In the genomic region with DNA sequence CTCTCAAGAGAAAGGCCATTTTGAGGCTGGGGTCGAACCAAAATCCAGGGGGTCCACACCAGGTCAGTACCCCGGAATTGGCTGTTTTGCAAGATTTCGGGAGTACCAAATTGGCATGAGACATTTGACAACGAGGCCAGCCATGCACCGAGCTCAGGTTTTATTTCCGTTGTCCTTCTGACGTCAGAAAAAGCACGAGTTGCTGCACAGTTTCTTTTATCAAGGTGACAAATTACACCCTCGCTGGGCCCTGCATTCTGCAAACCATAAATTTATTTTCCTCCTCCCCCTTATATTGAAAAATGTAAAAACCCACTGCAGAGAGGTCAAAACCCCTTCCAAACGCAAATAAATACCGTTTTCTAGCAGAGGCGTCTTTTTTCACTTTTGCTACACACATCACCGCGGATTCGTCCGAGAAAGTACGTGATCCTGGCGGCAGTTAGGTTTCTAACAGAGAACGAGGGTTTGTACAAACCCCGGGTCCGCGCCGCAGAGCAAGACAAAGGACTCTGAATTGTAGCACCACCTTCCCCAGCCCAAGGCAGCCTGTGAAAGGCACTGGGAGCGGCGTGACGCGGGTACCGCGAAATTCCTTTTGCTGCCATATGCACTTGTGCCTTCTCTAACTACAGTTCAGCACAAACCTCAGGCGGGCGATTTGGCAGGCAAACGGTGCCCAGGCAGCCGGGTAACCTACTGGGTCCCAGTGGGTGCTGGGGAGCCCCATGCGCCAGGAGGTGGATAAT, we compare ENCODE assay signal across 8 cellular contexts. TPM values are rescaled to one million over a fixed set of nuclear protein-coding genes. Genes with fewer than 3 reads are reported as not detected.
DNase-seq lines count a peak whose midpoint lies in the region; ATAC-seq and TF ChIP-seq lines count a peak whose summit lies in the region.

No MANE protein-coding gene starts in this region.

- no peak overlapping the region for H2BK15ac ChIP-seq in neuronal stem cell (ENCODE audit: low read length)

- no peaks in the 10 kb centered on the region for H3K9me2 ChIP-seq in OCI-LY1 (ENCODE audit: low read depth, low read length)

- H2BK120ac ChIP-seq in neuronal stem cell (ENCODE audit: low read depth, low read length) = no peak overlapping the region

- TF ChIP-seq POLR2A in GM18951 (IDR thresholded peaks at IDR 0.05; ENCODE audit: extremely low read depth, insufficient read depth, insufficient read length) = peak; percentile 30
- TF ChIP-seq POLR2A in gastroesophageal sphincter (IDR thresholded peaks at IDR 0.05) = peak; percentile 28 to 29

- H3K9me3 ChIP-seq in OCI-LY1 (ENCODE audit: low read length) = no peaks in the 10 kb centered on the region
- no peaks in the 10 kb centered on the region for H3K9me3 ChIP-seq in gastroesophageal sphincter
- no peaks in the 10 kb centered on the region for H3K9me3 ChIP-seq in neuronal stem cell (replicated peaks in 1 of 2; ENCODE audit: control insufficient read depth in 2 of 2, insufficient read depth in 1 of 2, low read depth in 1 of 2, low read length in 2 of 2)

- H3K4me1 ChIP-seq in OCI-LY1 (ENCODE audit: insufficient read depth, low read length, severe bottlenecking) (peaks cover 66% of the 10 kb centered on the region), gastroesophageal sphincter (peaks cover 2 to 63% (median 4%) of the 10 kb centered on the region in 3 donors), neuronal stem cell (ENCODE audit: control insufficient read depth in 2 of 2, insufficient read depth in 1 of 2, low read depth in 1 of 2, low read length in 2 of 2) (peaks cover 3 to 11% of the 10 kb centered on the region in 2 donors)

- peak overlapping the region; percentile 30 for H4K8ac ChIP-seq in neuronal stem cell (ENCODE audit: low read depth, low read length)

- H3F3A ChIP-seq in OCI-LY1 (ENCODE audit: insufficient read depth, low read length) = no peaks in the 10 kb centered on the region

- no peak overlapping the region for H3K4ac ChIP-seq in neuronal stem cell (ENCODE audit: low read length)

- H3K79me1 ChIP-seq in neuronal stem cell (ENCODE audit: low read depth, low read length) = peaks cover 6% of the 10 kb centered on the region

- ATAC-seq in gastroesophageal sphincter (peak; percentile 31), HG02642 (IDR thresholded peaks at IDR 0.05; ENCODE audit: poor library complexity, unreplicated experiment) (no peak)

- peak overlapping the region; percentile 86 for H3K27ac ChIP-seq in 22Rv1
- H3K27ac ChIP-seq in OCI-LY1 (ENCODE audit: low read depth, low read length, poor library complexity, severe bottlenecking) = peak overlapping the region; percentile 93
- peak overlapping the region; percentile 89 to 95 (median 91) for H3K27ac ChIP-seq in gastroesophageal sphincter
- peak overlapping the region; percentile 89 for H3K27ac ChIP-seq in neuronal stem cell (replicated peaks; ENCODE audit: low read length)

- DNase-seq in activated effector memory CD4-positive, alpha-beta T cell treated with Interleukin-2 at 50 U/mL for 16 hours = peak; percentile 37
- peak; percentile 52 for DNase-seq in neuronal stem cell (ENCODE audit: low spot score)
- DNase-seq in superior temporal gyrus (ENCODE audit: extremely low spot score) = peak; percentile 48

- H3K4me2 ChIP-seq in OCI-LY1 (ENCODE audit: low read length) (peak overlapping the region; percentile 87), neuronal stem cell (ENCODE audit: insufficient read depth, low read length, poor library complexity, severe bottlenecking) (peak overlapping the region; percentile 83)

- no peak overlapping the region for H2AFZ ChIP-seq in OCI-LY1 (ENCODE audit: low read length)
- H2AFZ ChIP-seq in neuronal stem cell (ENCODE audit: low read length) = peak overlapping the region; percentile 96

- H2BK12ac ChIP-seq in neuronal stem cell (ENCODE audit: low read length) = no peak overlapping the region

- H4K91ac ChIP-seq in neuronal stem cell (ENCODE audit: low read depth, low read length, poor library complexity) = no peak overlapping the region

- H3K18ac ChIP-seq in neuronal stem cell (ENCODE audit: low read length) = peak overlapping the region; percentile 96

- H3K9ac ChIP-seq in OCI-LY1 (ENCODE audit: low read length) (peak overlapping the region; percentile 99), neuronal stem cell (ENCODE audit: low read depth, low read length, poor library complexity) (peak overlapping the region; percentile 98)

- in situ Hi-C loops in GM18951 (cut with MboI; ENCODE audit: low sequenced_read_pairs, unreplicated experiment) = no loop called here

- no peaks in the 10 kb centered on the region for H4K20me1 ChIP-seq in OCI-LY1 (ENCODE audit: insufficient read depth, low read length)

- TF ChIP-seq CTCF in 22Rv1 (IDR thresholded peaks at IDR 0.05) = no peak
- TF ChIP-seq CTCF in OCI-LY1 (IDR thresholded peaks at IDR 0.05; ENCODE audit: low read length) = no peak
- peak in 1 of 4 experiments; percentile 7 for TF ChIP-seq CTCF in gastroesophageal sphincter (IDR thresholded peaks at IDR 0.05)

- H3K4me3 ChIP-seq in OCI-LY1 (ENCODE audit: low read depth, low read length, poor library complexity, severe bottlenecking) = peak overlapping the region; percentile 91
- H3K4me3 ChIP-seq in gastroesophageal sphincter = peak overlapping the region; percentile 63 to 69
- peak overlapping the region; percentile 86 to 87 for H3K4me3 ChIP-seq in neuronal stem cell (ENCODE audit: low read length in 2 of 2)

- H3K27me3 ChIP-seq in OCI-LY1 (ENCODE audit: insufficient read depth, low read length) = no peaks in the 10 kb centered on the region
- peaks cover 7% of the 10 kb centered on the region for H3K27me3 ChIP-seq in gastroesophageal sphincter
- H3K27me3 ChIP-seq in neuronal stem cell (ENCODE audit: control insufficient read depth in 3 of 3, insufficient read depth in 3 of 3, low read depth in 1 of 3, low read length in 3 of 3) = peaks cover 0 to 22% (median 0%) of the 10 kb centered on the region in 3 experiments

- H3K36me3 ChIP-seq in OCI-LY1 (ENCODE audit: insufficient read depth, low read length) (peaks cover 58% of the 10 kb centered on the region), gastroesophageal sphincter (no peaks in the 10 kb centered on the region), neuronal stem cell (replicated peaks in 1 of 2; ENCODE audit: control insufficient read depth in 2 of 2, insufficient read depth in 2 of 2, low read length in 2 of 2) (peaks cover 0 to under 1% of the 10 kb centered on the region in 2 donors)

- H2AK5ac ChIP-seq in neuronal stem cell (ENCODE audit: low read depth, low read length) = peak overlapping the region; percentile 88

- no peak overlapping the region for H3K23ac ChIP-seq in neuronal stem cell (ENCODE audit: low read depth, low read length, poor library complexity)

- H3K14ac ChIP-seq in neuronal stem cell (ENCODE audit: low read length) = peak overlapping the region; percentile 59

- WGBS in gastroesophageal sphincter (ENCODE audit: low coverage in 1 of 2), 2 donors = 15 to 29% methylated on average over 5 to 25 of the region's 34 CpGs
- no CpG with 5 or more reads among the region's 34 CpGs for WGBS in neuronal stem cell (ENCODE audit: extremely low coverage in 2 of 2, insufficient read length in 2 of 2, insufficient replicate concordance in 1 of 2), 2 donors

- peak overlapping the region; percentile 98 for H2BK5ac ChIP-seq in neuronal stem cell (ENCODE audit: low read length)

- peaks cover 71% of the 10 kb centered on the region for H3K79me2 ChIP-seq in OCI-LY1 (ENCODE audit: insufficient read depth, low read length)

- no peak for TF ChIP-seq EP300 in gastroesophageal sphincter (IDR thresholded peaks at IDR 0.05)

RNA-seq across cellular contexts. Expression of gene SLC38A1, which starts 1.8 kb away (rescaled TPM):
- total RNA-seq in gastroesophageal sphincter = 100 to 1,000 TPM; 175 to 273 (median 195) TPM
- polyA plus RNA-seq in neuronal stem cell (2013, experiment 1 of 2) = 73.9 TPM
- 75.7 TPM for polyA plus RNA-seq in neuronal stem cell (2013, experiment 2 of 2)
